ENCODE assay signal across 8 cellular contexts in the genomic region with DNA sequence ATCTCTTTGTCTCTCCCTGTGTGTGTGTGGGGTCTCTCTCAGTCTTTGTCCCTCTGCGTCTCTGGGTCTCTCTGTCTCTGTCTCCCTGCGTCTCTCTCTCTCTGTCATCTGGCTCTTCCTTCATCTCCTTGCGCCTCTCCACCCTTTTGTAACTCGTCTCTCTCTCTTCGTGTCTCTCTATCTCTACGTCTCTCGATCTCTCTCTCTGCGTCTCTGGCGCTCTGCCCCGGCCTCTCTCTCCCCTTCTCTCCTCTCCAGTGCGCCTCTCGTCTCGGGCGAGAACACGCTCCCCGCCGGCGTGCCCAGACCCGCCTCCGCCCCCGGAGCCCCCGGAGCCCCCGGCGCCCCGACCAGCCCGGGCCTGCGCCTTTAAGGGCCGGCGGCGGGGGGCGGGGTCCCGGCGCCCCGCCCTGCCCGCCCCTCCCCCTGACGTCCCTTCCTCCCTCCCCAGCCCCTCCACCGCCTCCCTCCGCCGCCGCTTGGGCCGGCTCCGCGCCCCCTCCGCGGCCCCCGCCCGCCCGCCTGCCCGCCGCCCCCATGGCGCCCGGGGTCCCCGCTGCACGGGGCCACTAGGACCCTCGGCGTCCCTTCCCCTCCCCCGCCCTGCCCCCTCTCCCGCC. TPM values are rescaled to one million over a fixed set of nuclear protein-coding genes. Genes with fewer than 3 reads are reported as not detected.
DNase-seq lines count a peak whose midpoint lies in the region; ATAC-seq and TF ChIP-seq lines count a peak whose summit lies in the region.

A gene (plus strand): TSS at position 440 of the 620 bp plus-strand sequence. CDS start 318 bp downstream, outside the sequence.

- H3K4me3 Mint-ChIP-seq in CD8-positive, alpha-beta memory T cell, result peak within 1 kb of the TSS; percentile 77 to 94 (median 88)
- H3K4me3 Mint-ChIP-seq in activated T-cell treated with anti-CD3 and anti-CD28 coated beads, Interleukin-2, amount 50 U/mL, for 72 hours, result peak within 1 kb of the TSS; percentile 90 to 96
- H3K4me3 Mint-ChIP-seq in naive B cell, result peak within 1 kb of the TSS; percentile 81 to 98 (median 92)
- H3K4me3 Mint-ChIP-seq in stimulated activated naive B cell treated with anti-CD40 and anti-IgM and Interleukin-4, amounts not matched to agents 10 μg/mL and 1 μg/mL and 100 μg/mL, for 72 hours, result peak within 1 kb of the TSS; percentile 91 to 95

- H3K36me3 ChIP-seq in CD8-positive, alpha-beta memory T cell (ENCODE audit: insufficient read depth, low read length), result no peaks in the 10 kb centered on the region

- peaks cover 0 to 2% (median 0%) of the 10 kb centered on the region in 3 donors for H3K36me3 Mint-ChIP-seq in CD8-positive, alpha-beta memory T cell
- H3K36me3 Mint-ChIP-seq in activated T-cell treated with anti-CD3 and anti-CD28 coated beads, Interleukin-2, amount 50 U/mL, for 72 hours (ENCODE audit: insufficient read depth in 2 of 2), result no peaks in the 10 kb centered on the region
- no peaks in the 10 kb centered on the region for H3K36me3 Mint-ChIP-seq in naive B cell
- no peaks in the 10 kb centered on the region for H3K36me3 Mint-ChIP-seq in stimulated activated naive B cell treated with anti-CD40 and anti-IgM and Interleukin-4, amounts not matched to agents 10 μg/mL and 1 μg/mL and 100 μg/mL, for 72 hours

- ATAC-seq in HG02798 (IDR thresholded peaks at IDR 0.05; ENCODE audit: poor library complexity, unreplicated experiment), result peak; percentile 48
- peak; percentile 83 to 85 for ATAC-seq in activated T-cell treated with anti-CD3 and anti-CD28 coated beads, Interleukin-2, amount 50 U/mL, for 72 hours (replicated peaks in 1 of 2)
- peak; percentile 71 to 76 for ATAC-seq in naive B cell (ENCODE audit: low read depth in 2 of 2)
- ATAC-seq in stimulated activated naive B cell treated with anti-CD40 and anti-IgM and Interleukin-4, amounts not matched to agents 10 μg/mL and 1 μg/mL and 100 μg/mL, for 72 hours (replicated peaks), result peak; percentile 73 to 78
- ATAC-seq in GM18861 (IDR thresholded peaks at IDR 0.05; ENCODE audit: unreplicated experiment), result no peak

- DNase-seq in CD8-positive, alpha-beta memory T cell, result peak; percentile 36 to 76 (median 51)
- peak; percentile 58 to 63 for DNase-seq in activated T-cell treated with anti-CD3 and anti-CD28 coated beads, Interleukin-2, amount 50 U/mL, for 72 hours
- DNase-seq in fibroblast of gingiva (ENCODE audit: low read depth) (peak; percentile 43), naive B cell (peak; percentile 40)
- DNase-seq in stimulated activated naive B cell treated with anti-CD40 and anti-IgM and Interleukin-4, amounts not matched to agents 10 μg/mL and 1 μg/mL and 100 μg/mL, for 72 hours, result peak; percentile 34

- peaks cover 35% of the 10 kb centered on the region for H3K4me1 ChIP-seq in CD8-positive, alpha-beta memory T cell (ENCODE audit: insufficient read depth, low read length)

- no peaks in the 10 kb centered on the region for H3K27me3 ChIP-seq in CD8-positive, alpha-beta memory T cell (ENCODE audit: insufficient read depth, low read length, poor library complexity, severe bottlenecking)

- no peaks in the 10 kb centered on the region for H3K9me3 ChIP-seq in CD8-positive, alpha-beta memory T cell (ENCODE audit: low read length)

- peak within 1 kb of the TSS; percentile 65 for H3K27ac ChIP-seq in CD8-positive, alpha-beta memory T cell (ENCODE audit: low read depth, low read length)

- peaks cover 0 to 3% of the 10 kb centered on the region in 2 donors for H3K27me3 Mint-ChIP-seq in CD8-positive, alpha-beta memory T cell
- no peaks in the 10 kb centered on the region for H3K27me3 Mint-ChIP-seq in activated T-cell treated with anti-CD3 and anti-CD28 coated beads, Interleukin-2, amount 50 U/mL, for 72 hours (ENCODE audit: low read depth)
- no peaks in the 10 kb centered on the region for H3K27me3 Mint-ChIP-seq in naive B cell
- H3K27me3 Mint-ChIP-seq in stimulated activated naive B cell treated with anti-CD40 and anti-IgM and Interleukin-4, amounts not matched to agents 10 μg/mL and 1 μg/mL and 100 μg/mL, for 72 hours, result peaks cover 0 to 4% of the 10 kb centered on the region in 2 donors

- POLR2A ChIA-PET in CD8-positive, alpha-beta memory T cell (lab: Charles Lee), result interaction anchor here (0.6 kb wide), 1 partner anchor 244 kb away, joined by 3 read pairs; no protein-coding TSS in a partner anchor

- peaks cover 30 to 57% (median 34%) of the 10 kb centered on the region in 3 donors for H3K4me1 Mint-ChIP-seq in CD8-positive, alpha-beta memory T cell
- H3K4me1 Mint-ChIP-seq in activated T-cell treated with anti-CD3 and anti-CD28 coated beads, Interleukin-2, amount 50 U/mL, for 72 hours (ENCODE audit: low read depth), result peaks cover 53% of the 10 kb centered on the region
- peaks cover 34 to 51% (median 49%) of the 10 kb centered on the region in 3 donors for H3K4me1 Mint-ChIP-seq in naive B cell
- H3K4me1 Mint-ChIP-seq in stimulated activated naive B cell treated with anti-CD40 and anti-IgM and Interleukin-4, amounts not matched to agents 10 μg/mL and 1 μg/mL and 100 μg/mL, for 72 hours, result peaks cover 31 to 44% of the 10 kb centered on the region in 2 donors

- peak within 1 kb of the TSS; percentile 42 to 99 (median 88) for H3K27ac Mint-ChIP-seq in CD8-positive, alpha-beta memory T cell
- peak within 1 kb of the TSS; percentile 92 for H3K27ac Mint-ChIP-seq in activated T-cell treated with anti-CD3 and anti-CD28 coated beads, Interleukin-2, amount 50 U/mL, for 72 hours
- H3K27ac Mint-ChIP-seq in naive B cell, result peak within 1 kb of the TSS in 5 of 6 donors; percentile 76 to 90 (median 83)
- H3K27ac Mint-ChIP-seq in stimulated activated naive B cell treated with anti-CD40 and anti-IgM and Interleukin-4, amounts not matched to agents 10 μg/mL and 1 μg/mL and 100 μg/mL, for 72 hours, result peak within 1 kb of the TSS; percentile 70

- CTCF ChIA-PET in CD8-positive, alpha-beta memory T cell (lab: Charles Lee), result no interaction called here

- peak within 1 kb of the TSS; percentile 59 for H3K4me3 ChIP-seq in CD8-positive, alpha-beta memory T cell (ENCODE audit: low read length)

- H3K9me3 Mint-ChIP-seq in CD8-positive, alpha-beta memory T cell, result no peaks in the 10 kb centered on the region
- no peaks in the 10 kb centered on the region for H3K9me3 Mint-ChIP-seq in activated T-cell treated with anti-CD3 and anti-CD28 coated beads, Interleukin-2, amount 50 U/mL, for 72 hours
- no peaks in the 10 kb centered on the region for H3K9me3 Mint-ChIP-seq in naive B cell
- no peaks in the 10 kb centered on the region for H3K9me3 Mint-ChIP-seq in stimulated activated naive B cell treated with anti-CD40 and anti-IgM and Interleukin-4, amounts not matched to agents 10 μg/mL and 1 μg/mL and 100 μg/mL, for 72 hours

TF ChIP-seq in PFSK-1, 5 proteins besides CTCF, POLR2A, EP300 and RAD21:
- TF ChIP-seq, protein P1, sequence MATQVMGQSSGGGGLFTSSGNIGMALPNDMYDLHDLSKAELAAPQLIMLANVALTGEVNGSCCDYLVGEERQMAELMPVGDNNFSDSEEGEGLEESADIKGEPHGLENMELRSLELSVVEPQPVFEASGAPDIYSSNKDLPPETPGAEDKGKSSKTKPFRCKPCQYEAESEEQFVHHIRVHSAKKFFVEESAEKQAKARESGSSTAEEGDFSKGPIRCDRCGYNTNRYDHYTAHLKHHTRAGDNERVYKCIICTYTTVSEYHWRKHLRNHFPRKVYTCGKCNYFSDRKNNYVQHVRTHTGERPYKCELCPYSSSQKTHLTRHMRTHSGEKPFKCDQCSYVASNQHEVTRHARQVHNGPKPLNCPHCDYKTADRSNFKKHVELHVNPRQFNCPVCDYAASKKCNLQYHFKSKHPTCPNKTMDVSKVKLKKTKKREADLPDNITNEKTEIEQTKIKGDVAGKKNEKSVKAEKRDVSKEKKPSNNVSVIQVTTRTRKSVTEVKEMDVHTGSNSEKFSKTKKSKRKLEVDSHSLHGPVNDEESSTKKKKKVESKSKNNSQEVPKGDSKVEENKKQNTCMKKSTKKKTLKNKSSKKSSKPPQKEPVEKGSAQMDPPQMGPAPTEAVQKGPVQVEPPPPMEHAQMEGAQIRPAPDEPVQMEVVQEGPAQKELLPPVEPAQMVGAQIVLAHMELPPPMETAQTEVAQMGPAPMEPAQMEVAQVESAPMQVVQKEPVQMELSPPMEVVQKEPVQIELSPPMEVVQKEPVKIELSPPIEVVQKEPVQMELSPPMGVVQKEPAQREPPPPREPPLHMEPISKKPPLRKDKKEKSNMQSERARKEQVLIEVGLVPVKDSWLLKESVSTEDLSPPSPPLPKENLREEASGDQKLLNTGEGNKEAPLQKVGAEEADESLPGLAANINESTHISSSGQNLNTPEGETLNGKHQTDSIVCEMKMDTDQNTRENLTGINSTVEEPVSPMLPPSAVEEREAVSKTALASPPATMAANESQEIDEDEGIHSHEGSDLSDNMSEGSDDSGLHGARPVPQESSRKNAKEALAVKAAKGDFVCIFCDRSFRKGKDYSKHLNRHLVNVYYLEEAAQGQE (IDR thresholded peaks at IDR 0.05; ENCODE audit: insufficient read depth in 1 of 2, low read depth in 2 of 2, low read length in 2 of 2), result no peak
- TF ChIP-seq POLR2AphosphoS5 (IDR thresholded peaks at IDR 0.05; ENCODE audit: low read depth, low read length), result peak; percentile 19; the same call in 1 of the 2 replicates

RNA-seq across cellular contexts. Expression of the gene that starts here (rescaled TPM):
- 10 to 100 TPM; 20.2 to 21.2 TPM for total RNA-seq in CD8-positive, alpha-beta memory T cell
- polyA plus RNA-seq in CD8-positive, alpha-beta memory T cell, result 2.6 TPM
- 130 TPM for polyA plus RNA-seq in PFSK-1 (2012; ENCODE audit: insufficient read length, low read depth)
- 10 to 100 TPM; 25.3 to 37.9 TPM for total RNA-seq in activated T-cell treated with anti-CD3 and anti-CD28 coated beads, Interleukin-2, amount 50 U/mL, for 72 hours
- 1 to 10 TPM in 1 of 6 donors, under 1 TPM in 4, not detected in 1; 0.35 to 2.7 (median 0.82) TPM for polyA plus RNA-seq in naive B cell (ENCODE audit: low read depth in 6 of 6)
